In the genomic region with DNA sequence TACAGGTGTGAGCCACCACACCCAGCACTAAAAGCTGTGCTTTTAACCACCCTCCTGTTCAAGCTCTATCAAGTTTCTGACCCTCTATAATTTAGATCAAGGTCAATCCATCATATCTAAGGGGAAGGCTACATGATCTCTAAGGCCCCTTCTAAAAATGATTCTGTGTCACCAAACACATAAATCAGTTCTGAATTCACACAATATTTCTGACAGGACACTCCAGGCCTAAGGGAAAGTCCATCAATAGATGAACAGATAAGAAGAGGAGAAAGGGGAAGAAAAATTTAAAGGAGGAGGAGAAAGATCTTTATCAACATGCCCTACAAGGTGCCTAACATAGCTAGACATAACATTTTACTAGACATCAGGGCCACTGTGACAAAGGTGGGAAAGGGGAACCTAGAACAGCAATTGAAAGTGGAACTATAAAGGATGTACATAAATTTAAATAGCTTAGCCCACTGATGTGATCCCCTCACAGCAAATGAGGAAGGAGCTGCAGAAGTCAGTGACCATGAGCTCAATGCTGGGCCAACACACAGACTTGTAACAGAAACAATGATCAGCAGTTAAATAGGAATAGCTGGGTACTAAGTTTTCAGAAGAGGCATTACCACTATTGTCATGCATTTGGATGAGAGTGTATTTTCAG, we compare ENCODE assay signal across 14 cellular contexts. TPM values are rescaled to one million over a fixed set of nuclear protein-coding genes. Genes with fewer than 3 reads are reported as not detected.
A peak's percentile ranks its signal among the peaks of the same experiment; 100 is the strongest.
DNase-seq lines count a peak whose midpoint lies in the region; ATAC-seq, FAIRE-seq and TF ChIP-seq lines count a peak whose summit lies in the region.
"Had no signal": no experiment of that assay in that cellular context is flagged by ENCODE, and none has a peak within 500 bp of the region (broad histone marks: within the 10 kb centered on the region; RNA-seq: fewer than 3 reads in every experiment).

No MANE protein-coding gene starts in this region.

- no peaks in the 10 kb centered on the region; the same call in 1 of the 2 replicates for H4K20me1 ChIP-seq in K562 (replicated peaks; ENCODE audit: control insufficient read depth, insufficient read depth, low read length)

- no peak overlapping the region for H3K27ac ChIP-seq in K562 (ENCODE audit: extremely low read depth, low read depth, low read length)
- H3K27ac ChIP-seq: C4-2B, testis had no signal

- in situ Hi-C loops in K562 (cut with MboI): no loop called here

- TF ChIP-seq RAD21 in K562 (CRISPR knock-in tag; conservative IDR thresholded peaks at IDR 0.05 in 1 of 2, IDR thresholded peaks at IDR 0.05 in 1 of 2): no peak

- no peak overlapping the region for H3K4me3 ChIP-seq in K562
- H3K4me3 ChIP-seq: testis had no signal

- peaks cover 24% of the 10 kb centered on the region for H3K79me2 ChIP-seq in K562 (ENCODE audit: control insufficient read depth, insufficient read depth, low read length)

- no peak overlapping the region for H2AFZ ChIP-seq in K562 (ENCODE audit: low read depth, low read length)

- peak; percentile 84 for FAIRE-seq in GM12892 (lab: Jason Lieb, UNC)
- FAIRE-seq in K562 (lab: Jason Lieb, UNC): no peak

- H3K27me3 ChIP-seq in K562 (ENCODE audit: control insufficient read depth in 2 of 2, insufficient read depth in 2 of 2, low read length in 2 of 2): no peaks in the 10 kb centered on the region
- H3K27me3 ChIP-seq: testis had no signal

- BruUV-seq in K562 (replicated peaks; lab: Mats Ljungman, UMichigan): no TSS peak

- no peaks in the 10 kb centered on the region for H3K9me3 ChIP-seq in K562 (replicated peaks; ENCODE audit: control insufficient read depth, insufficient read depth, low read depth, low read length)
- H3K9me3 ChIP-seq: testis had no signal

- POLR2A ChIA-PET in K562 (lab: Yijun Ruan, JAX): no interaction called here

- no peaks in the 10 kb centered on the region for H3K9me1 ChIP-seq in K562 (ENCODE audit: control insufficient read depth, insufficient read depth, low read length)

- no peak overlapping the region for H3K4me2 ChIP-seq in K562 (ENCODE audit: insufficient read depth, low read length)

- TF ChIP-seq POLR2A in GM12892 (IDR thresholded peaks at IDR 0.05; ENCODE audit: low read depth, low read length): no peak
- TF ChIP-seq POLR2A in K562 (conservative IDR thresholded peaks at IDR 0.05): no peak

- ATAC-seq in GM21526 (IDR thresholded peaks at IDR 0.05; ENCODE audit: low FRiP score, unreplicated experiment) (peak; percentile 41), HG03521 (IDR thresholded peaks at IDR 0.05; ENCODE audit: unreplicated experiment) (peak; percentile 33), K562 (no peak), Right ventricle myocardium superior (ENCODE audit: poor library complexity) (no peak)

- H3K9ac ChIP-seq in K562 (ENCODE audit: insufficient read depth in 1 of 2, low read depth in 2 of 2, low read length in 2 of 2): no peak overlapping the region

- TF ChIP-seq CTCF in K562 (IDR thresholded peaks at IDR 0.05 in 2 of 3, conservative IDR thresholded peaks at IDR 0.05 in 1 of 3; ENCODE audit: insufficient read depth in 2 of 3, low read depth in 1 of 3, low read length in 3 of 3): no peak

- no peaks in the 10 kb centered on the region for H3K36me3 ChIP-seq in K562 (ENCODE audit: control insufficient read depth, insufficient read depth, low read length)

- TF ChIP-seq EP300 in K562 (IDR thresholded peaks at IDR 0.05; ENCODE audit: low read length): no peak

- peaks cover 3 to 9% of the 10 kb centered on the region in 2 experiments for H3K4me1 ChIP-seq in K562 (replicated peaks in 1 of 2; ENCODE audit: control insufficient read depth in 2 of 2, insufficient read depth in 2 of 2, low read length in 2 of 2)

- intact Hi-C loops in K562 (cut with micrococcal nuclease): no loop called here
- intact Hi-C loops in Right ventricle myocardium superior (cut with DNase I): no loop called here

- no peak for DNase-seq in GM12892 (ENCODE audit: insufficient read length)
- no peak for DNase-seq in K562 (ENCODE audit: extremely low read depth in 1 of 4, low spot score in 3 of 4)
- no peak for DNase-seq in stimulated activated CD8-positive, alpha-beta memory T cell treated with anti-CD3 and anti-CD28 coated beads, Interleukin-4, amount 100 ng/mL, for 48 hours
- no peak for DNase-seq in NCI-H524 treated with DMSO at 0.1 percent for 48 hours (lab: John Stamatoyannopoulos, UW)
- DNase-seq in Right ventricle myocardium superior: no peak
- DNase-seq in NCI-H2081 (lab: John Stamatoyannopoulos, UW): no peak
- DNase-seq: activated CD4-positive, alpha-beta T cell treated with anti-CD3 and anti-CD28 coated beads for 1 hour; activated naive CD4-positive, alpha-beta T cell treated with anti-CD3 and anti-CD28 coated beads for 36 hours; effector CD8-positive, alpha-beta T cell; NCI-H146; testis had no signal

- CTCF ChIA-PET in K562 (lab: Yijun Ruan, JAX; ENCODE audit: low intra/inter-chr PET ratio): no interaction called here

TF ChIP-seq in K562, 482 proteins besides CTCF, POLR2A, EP300 and RAD21 (continues in another document):
- TF ChIP-seq, protein P1, sequence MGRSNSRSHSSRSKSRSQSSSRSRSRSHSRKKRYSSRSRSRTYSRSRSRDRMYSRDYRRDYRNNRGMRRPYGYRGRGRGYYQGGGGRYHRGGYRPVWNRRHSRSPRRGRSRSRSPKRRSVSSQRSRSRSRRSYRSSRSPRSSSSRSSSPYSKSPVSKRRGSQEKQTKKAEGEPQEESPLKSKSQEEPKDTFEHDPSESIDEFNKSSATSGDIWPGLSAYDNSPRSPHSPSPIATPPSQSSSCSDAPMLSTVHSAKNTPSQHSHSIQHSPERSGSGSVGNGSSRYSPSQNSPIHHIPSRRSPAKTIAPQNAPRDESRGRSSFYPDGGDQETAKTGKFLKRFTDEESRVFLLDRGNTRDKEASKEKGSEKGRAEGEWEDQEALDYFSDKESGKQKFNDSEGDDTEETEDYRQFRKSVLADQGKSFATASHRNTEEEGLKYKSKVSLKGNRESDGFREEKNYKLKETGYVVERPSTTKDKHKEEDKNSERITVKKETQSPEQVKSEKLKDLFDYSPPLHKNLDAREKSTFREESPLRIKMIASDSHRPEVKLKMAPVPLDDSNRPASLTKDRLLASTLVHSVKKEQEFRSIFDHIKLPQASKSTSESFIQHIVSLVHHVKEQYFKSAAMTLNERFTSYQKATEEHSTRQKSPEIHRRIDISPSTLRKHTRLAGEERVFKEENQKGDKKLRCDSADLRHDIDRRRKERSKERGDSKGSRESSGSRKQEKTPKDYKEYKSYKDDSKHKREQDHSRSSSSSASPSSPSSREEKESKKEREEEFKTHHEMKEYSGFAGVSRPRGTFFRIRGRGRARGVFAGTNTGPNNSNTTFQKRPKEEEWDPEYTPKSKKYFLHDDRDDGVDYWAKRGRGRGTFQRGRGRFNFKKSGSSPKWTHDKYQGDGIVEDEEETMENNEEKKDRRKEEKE (IDR thresholded peaks at IDR 0.05; ENCODE audit: borderline replicate concordance in 1 of 2, control insufficient read depth in 1 of 2, low read depth in 2 of 2, low read length in 1 of 2): no peak
- TF ChIP-seq GATA2 (CRISPR knock-in tag; IDR thresholded peaks at IDR 0.05): peak; percentile 10; the same call in 1 of the 2 replicates
- 0 out of 2 replicates have a peak, but pooled peaks have one; percentile 20 for TF ChIP-seq CTBP1 (IDR thresholded peaks at IDR 0.05; ENCODE audit: borderline replicate concordance)
- TF ChIP-seq MEIS2 (IDR thresholded peaks at IDR 0.05; ENCODE audit: partially characterized antibody): peak; percentile 77
- TF ChIP-seq TBL1XR1 (IDR thresholded peaks at IDR 0.05; ENCODE audit: low read length in 2 of 2): no peak

RNA-seq across cellular contexts. Expression of gene PRCP, which starts 4.7 kb away (rescaled TPM):
- 17.2 TPM for polyA plus RNA-seq in GM12892 (2012; ENCODE audit: missing spikeins)
- 22.7 and 29.7 TPM in 2 replicates for total RNA-seq in K562 (2011; cell fraction: chromatin; rRNA removed; ENCODE audit: low replicate concordance)
- 29.9 and 32.9 TPM in 2 replicates for total RNA-seq in K562 (2011; cell fraction: nucleolus; rRNA removed)
- total RNA-seq in K562 (2011; cell fraction: nucleoplasm; rRNA removed): 38.2 and 50.3 TPM in 2 replicates
- total RNA-seq in K562 (2014; rRNA removed) (9.5 and 14.4 TPM in 2 replicates), K562 (2014; rRNA removed; fragmentation: Illumina TruSeq; extraction: Trizol) (23.2 and 25.3 TPM in 2 replicates), K562 (2015; rRNA removed; fragmentation: Illumina TruSeq; extraction: Trizol) (20.5 and 20.8 TPM in 2 replicates), K562 (2021) (21.2 and 23.2 TPM in 2 replicates), Right ventricle myocardium superior (37.2 TPM)
- polyA plus RNA-seq in K562 (2011; rRNA removed) (39.7 and 43.1 TPM in 2 replicates), K562 (2014; fragmentation: Illumina TruSeq; extraction: Trizol) (22.5 and 28.1 TPM in 2 replicates), K562 (2014; fragmentation: Nextera tagmentation; extraction: Ambion mirVana) (10 to 100 TPM; 28.5 to 34.9 TPM), K562 (2014; rRNA removed) (16.7 and 17.3 TPM in 2 replicates)
- polyA plus RNA-seq in K562 (2011; cell fraction: cytosol; rRNA removed): 18.0 and 35.3 TPM in 2 replicates
- polyA plus RNA-seq in K562 (2011; cell fraction: nucleus; rRNA removed): 8.1 and 13.7 TPM in 2 replicates
- 20.7 and 28.3 TPM in 2 replicates for polyA plus RNA-seq in K562 (2012)
- 42.3 and 48.9 TPM in 2 replicates for polyA minus RNA-seq in K562 (2011; rRNA and poly(A)+ RNA removed)
- polyA minus RNA-seq in K562 (2011; cell fraction: cytosol; rRNA and poly(A)+ RNA removed): 19.0 and 20.6 TPM in 2 replicates
- 6.9 and 12.4 TPM in 2 replicates for polyA minus RNA-seq in K562 (2011; cell fraction: nucleus; rRNA and poly(A)+ RNA removed)

RNA-seq across cellular contexts. Expression of gene DDIAS, which starts 6.0 kb away (rescaled TPM):
- polyA plus RNA-seq in GM12892 (2012; ENCODE audit: missing spikeins): 4.3 TPM
- 5.5 and 14.6 TPM in 2 replicates for total RNA-seq in K562 (2011; cell fraction: chromatin; rRNA removed; ENCODE audit: low replicate concordance)
- 3.8 and 5.8 TPM in 2 replicates for total RNA-seq in K562 (2011; cell fraction: nucleolus; rRNA removed)
- 6.6 and 9.5 TPM in 2 replicates for total RNA-seq in K562 (2011; cell fraction: nucleoplasm; rRNA removed)
- 9.4 and 13.8 TPM in 2 replicates for total RNA-seq in K562 (2014; rRNA removed)
- 22.6 and 23.3 TPM in 2 replicates for total RNA-seq in K562 (2014; rRNA removed; fragmentation: Illumina TruSeq; extraction: Trizol)
- 21.1 and 23.7 TPM in 2 replicates for total RNA-seq in K562 (2015; rRNA removed; fragmentation: Illumina TruSeq; extraction: Trizol)
- total RNA-seq in K562 (2021): 15.4 and 17.6 TPM in 2 replicates
- 21.3 and 23.7 TPM in 2 replicates for polyA plus RNA-seq in K562 (2011; rRNA removed)
- polyA plus RNA-seq in K562 (2011; cell fraction: cytosol; rRNA removed): 7.2 and 10.6 TPM in 2 replicates
- polyA plus RNA-seq in K562 (2011; cell fraction: nucleus; rRNA removed): 9.6 and 12.2 TPM in 2 replicates
- 8.9 and 15.6 TPM in 2 replicates for polyA plus RNA-seq in K562 (2012)
- polyA plus RNA-seq in K562 (2014; fragmentation: Illumina TruSeq; extraction: Trizol): 19.4 and 27.2 TPM in 2 replicates
- 10 to 100 TPM; 11.8 to 23.9 TPM for polyA plus RNA-seq in K562 (2014; fragmentation: Nextera tagmentation; extraction: Ambion mirVana)
- 11.1 and 14.9 TPM in 2 replicates for polyA plus RNA-seq in K562 (2014; rRNA removed)
- 16.9 and 18.8 TPM in 2 replicates for polyA minus RNA-seq in K562 (2011; rRNA and poly(A)+ RNA removed)
- polyA minus RNA-seq in K562 (2011; cell fraction: cytosol; rRNA and poly(A)+ RNA removed): 5.6 and 7.8 TPM in 2 replicates
- 5.5 and 9.6 TPM in 2 replicates for polyA minus RNA-seq in K562 (2011; cell fraction: nucleus; rRNA and poly(A)+ RNA removed)
- total RNA-seq in Right ventricle myocardium superior: 0.89 TPM

Comparison
In these comparisons a context has a peak if more than half of its experiments do, and no peak if none do; other contexts are left out.
1. ATAC-seq: peak in GM21526 (single experiment) and HG03521 (single experiment); none in K562 (single experiment) and Right ventricle myocardium superior (single experiment).